ENCODE assay signal across 20 cellular contexts in genomic region chr14:41549282-41549681, GRCh38. TPM values are rescaled to one million over a fixed set of nuclear protein-coding genes. Genes with fewer than 3 reads are reported as not detected.
"Had no signal": no experiment of that assay in that cellular context is flagged by ENCODE, and none has a peak within 500 bp of the region (broad histone marks: within the 10 kb centered on the region; RNA-seq: fewer than 3 reads in every experiment).

No MANE protein-coding gene starts in this region.

- H3K4me1 ChIP-seq: colonic mucosa, left lung, parathyroid adenoma, thyroid gland had no signal

- ATAC-seq: activated CD8-positive, alpha-beta T cell treated with anti-CD3 and anti-CD28 coated beads, Interleukin-2, amount 10 ng/mL, durations not matched to agents 7 days and 5 days; left lung; right cardiac atrium had no signal

- DNase-seq: activated CD4-positive, alpha-beta T cell treated with anti-CD3 and anti-CD28 coated beads for 1 hour; activated CD4-positive, alpha-beta T cell treated with anti-CD3 and anti-CD28 coated beads, Interleukin-2, amount 50 U/mL, for 1 hour; activated CD8-positive, alpha-beta T cell treated with anti-CD3 and anti-CD28 coated beads, Interleukin-2, amount 10 ng/mL, durations not matched to agents 7 days and 5 days; activated gamma-delta T cell; aorta; colonic mucosa; immature natural killer cell; left lung; nephron progenitor cell; right cardiac atrium; stimulated activated CD4-positive, alpha-beta T cell treated with anti-CD3 and anti-CD28 coated beads, Interleukin-1b, Interleukin-23, amount 100 ng/mL, for 48 hours; substantia nigra; T-helper 1 cell; thyroid gland; WERI-Rb-1 had no signal

- H3K36me3 ChIP-seq: colonic mucosa, left lung, thyroid gland, WERI-Rb-1 had no signal

- H2AFZ ChIP-seq: parathyroid adenoma had no signal

- H3K9ac ChIP-seq: parathyroid adenoma had no signal

- H3K27ac ChIP-seq: colonic mucosa, left lung, parathyroid adenoma, thyroid gland, WERI-Rb-1 had no signal

- H3K4me3 ChIP-seq: colonic mucosa, left lung, lung, thyroid gland had no signal

- H3K79me2 ChIP-seq: parathyroid adenoma had no signal

- H3K9me3 ChIP-seq: colonic mucosa, left lung, thyroid gland had no signal

- H3K27me3 ChIP-seq: colonic mucosa, left lung, thyroid gland had no signal

RNA-seq across cellular contexts. Expression of gene LRFN5, which starts 57.4 kb away (rescaled TPM):
- total RNA-seq: activated CD8-positive, alpha-beta T cell treated with anti-CD3 and anti-CD28 coated beads, Interleukin-2, amount 10 ng/mL, durations not matched to agents 7 days and 5 days; activated T-helper 1 cell treated with anti-CD3 and anti-CD28 coated beads, Interleukin-12 subunit alpha, Interleukin-12 subunit beta, Interleukin-2, Interleukin-4 antibody, amounts not matched to agents 30 ng/mL and 10 ng/mL and 1 ng/mL, durations not matched to agents 14 hours and 24 hours and 36 hours; mononuclear cell; pulmonary artery endothelial cell had no signal
- polyA plus RNA-seq: immature natural killer cell had no signal
